ENCODE assay signal across 1 cellular context in genomic region chr16:20844588-20844987, GRCh38.
TF ChIP-seq lines count a peak whose summit lies in the region.

No MANE protein-coding gene starts in this region.

TF ChIP-seq in GM23338, 12 proteins besides CTCF, POLR2A, EP300 and RAD21 (continued from another document):
- TF ChIP-seq ETS1 (IDR thresholded peaks at IDR 0.05) (no peak), EZH2 (IDR thresholded peaks at IDR 0.05; ENCODE audit: low read depth, unreplicated experiment) (no peak), POLR2AphosphoS5 (IDR thresholded peaks at IDR 0.05; ENCODE audit: low read depth) (no peak), NANOG (IDR thresholded peaks at IDR 0.05; ENCODE audit: borderline replicate concordance) (no peak), ZNF331 (CRISPR knock-in tag; IDR thresholded peaks at IDR 0.05; ENCODE audit: low read depth) (no peak), JUNB (IDR thresholded peaks at IDR 0.05; ENCODE audit: unreplicated experiment) (no peak), STAT1 (IDR thresholded peaks at IDR 0.05; ENCODE audit: unreplicated experiment) (no peak), EZH2phosphoT487 (IDR thresholded peaks at IDR 0.05; ENCODE audit: unreplicated experiment) (no peak), ZNF462 (CRISPR knock-in tag; IDR thresholded peaks at IDR 0.05) (no peak), REST (IDR thresholded peaks at IDR 0.05; ENCODE audit: unreplicated experiment) (no peak)
